ENCODE assay signal across 8 cellular contexts in genomic region chr6:170584954-170585498, GRCh38. TPM values are rescaled to one million over a fixed set of nuclear protein-coding genes. Genes with fewer than 3 reads are reported as not detected.
DNase-seq lines count a peak whose midpoint lies in the region; ATAC-seq and TF ChIP-seq lines count a peak whose summit lies in the region.

No MANE protein-coding gene starts in this region.

- no peaks in the 10 kb centered on the region for H3K9me3 ChIP-seq in lower lobe of right lung
- no peaks in the 10 kb centered on the region for H3K9me3 ChIP-seq in uterus

- TF ChIP-seq CTCF in CD14-positive monocyte (IDR thresholded peaks at IDR 0.05) (no peak), brain microvascular endothelial cell (IDR thresholded peaks at IDR 0.05; ENCODE audit: low read depth, low read length, missing control alignments) (no peak), lower lobe of right lung (IDR thresholded peaks at IDR 0.05) (no peak), uterus (IDR thresholded peaks at IDR 0.05) (peak in 1 of 4 experiments; percentile 1)

- intact Hi-C loops in CD14-positive monocyte (cut with micrococcal nuclease) (no loop called here), lower lobe of right lung (cut with DNase I) (no loop called here), uterus (cut with DNase I; ENCODE audit: low total_unique reads) (no loop called here)

- peak overlapping the region; percentile 68 for H3K27ac ChIP-seq in brain microvascular endothelial cell
- H3K27ac ChIP-seq in lower lobe of right lung: peak overlapping the region; percentile 94
- peak overlapping the region; percentile 82 to 88 for H3K27ac ChIP-seq in uterus

- H3K4me3 Mint-ChIP-seq in CD14-positive monocyte: peak overlapping the region; percentile 96

- peak overlapping the region; percentile 90 to 99 (median 97) for H3K27ac Mint-ChIP-seq in CD14-positive monocyte

- no peaks in the 10 kb centered on the region for H3K27me3 ChIP-seq in brain microvascular endothelial cell (replicated peaks)
- no peaks in the 10 kb centered on the region for H3K27me3 ChIP-seq in lower lobe of right lung (ENCODE audit: low read depth)
- no peaks in the 10 kb centered on the region for H3K27me3 ChIP-seq in uterus

- ATAC-seq in GM19455 (IDR thresholded peaks at IDR 0.05; ENCODE audit: unreplicated experiment): peak; percentile 43
- peak; percentile 41 to 54 for ATAC-seq in lower lobe of right lung

- no peak for TF ChIP-seq POLR2A in uterus (IDR thresholded peaks at IDR 0.05)

- in situ Hi-C loops in brain microvascular endothelial cell (cut with HindIII; ENCODE audit: low pct_ligation_motif_present, low sequenced_read_pairs): no loop called here

- peaks cover 15% of the 10 kb centered on the region for H3K4me1 Mint-ChIP-seq in CD14-positive monocyte

- peaks cover 17% of the 10 kb centered on the region for H3K36me3 ChIP-seq in brain microvascular endothelial cell (replicated peaks)
- H3K36me3 ChIP-seq in lower lobe of right lung: peaks cover 31% of the 10 kb centered on the region
- H3K36me3 ChIP-seq in uterus: no peaks in the 10 kb centered on the region

- H3K4me1 ChIP-seq in lower lobe of right lung (peaks cover 19% of the 10 kb centered on the region), uterus (no peaks in the 10 kb centered on the region)

- H3K27me3 Mint-ChIP-seq in CD14-positive monocyte (ENCODE audit: low read depth in 3 of 3): peaks cover 0 to 6% (median 2%) of the 10 kb centered on the region in 3 donors

- DNase-seq in CD14-positive monocyte (ENCODE audit: low spot score): no peak
- DNase-seq in HPDE6-E6E7 (ENCODE audit: extremely low spot score): peak; percentile 19
- DNase-seq in brain microvascular endothelial cell: no peak
- no peak for DNase-seq in lower lobe of right lung
- no peak for DNase-seq in uterus
- no peak for DNase-seq in cerebellum (ENCODE audit: low spot score)
- no peak for DNase-seq in midbrain (lab: John Stamatoyannopoulos, UW)

- peaks cover 26 to 30% of the 10 kb centered on the region in 2 donors for H3K36me3 Mint-ChIP-seq in CD14-positive monocyte

- H3K4me3 ChIP-seq in brain microvascular endothelial cell (ENCODE audit: low read depth, low read length): peak overlapping the region; percentile 87
- peak overlapping the region; percentile 99 for H3K4me3 ChIP-seq in lower lobe of right lung
- peak overlapping the region; percentile 69 to 85 for H3K4me3 ChIP-seq in uterus

- H3K9me3 Mint-ChIP-seq in CD14-positive monocyte: peaks cover 0 to 8% (median 4%) of the 10 kb centered on the region in 7 donors

RNA-seq across cellular contexts. Expression of gene PDCD2, which starts 0.6 kb away (rescaled TPM):
- 10 to 100 TPM; 69.4 to 81.0 TPM for polyA plus RNA-seq in CD14-positive monocyte
- total RNA-seq in lower lobe of right lung (48.9 TPM), uterus (10 to 100 TPM; 23.8 to 50.3 (median 39.6) TPM), cerebellum (37.9 TPM)

RNA-seq across cellular contexts. Expression of gene TBP, which starts 30.9 kb away (rescaled TPM):
- polyA plus RNA-seq in CD14-positive monocyte: 10 to 100 TPM in 1 of 2 donors, 1 to 10 TPM in 1; 7.3 to 14.4 TPM
- total RNA-seq in lower lobe of right lung (12.7 TPM), uterus (10 to 100 TPM in 3 of 4 donors, 1 to 10 TPM in 1; 1.8 to 50.6 (median 16.3) TPM), cerebellum (13.1 TPM)

RNA-seq across cellular contexts. Expression of gene PSMB1, which starts 31.9 kb away (rescaled TPM):
- 100 to 1,000 TPM; 558 to 647 TPM for polyA plus RNA-seq in CD14-positive monocyte
- total RNA-seq in lower lobe of right lung (117 TPM), uterus (100 to 1,000 TPM; 109 to 169 (median 144) TPM), cerebellum (105 TPM)
